Comparison of ENCODE assay signal across 16 cellular contexts in the genomic region with DNA sequence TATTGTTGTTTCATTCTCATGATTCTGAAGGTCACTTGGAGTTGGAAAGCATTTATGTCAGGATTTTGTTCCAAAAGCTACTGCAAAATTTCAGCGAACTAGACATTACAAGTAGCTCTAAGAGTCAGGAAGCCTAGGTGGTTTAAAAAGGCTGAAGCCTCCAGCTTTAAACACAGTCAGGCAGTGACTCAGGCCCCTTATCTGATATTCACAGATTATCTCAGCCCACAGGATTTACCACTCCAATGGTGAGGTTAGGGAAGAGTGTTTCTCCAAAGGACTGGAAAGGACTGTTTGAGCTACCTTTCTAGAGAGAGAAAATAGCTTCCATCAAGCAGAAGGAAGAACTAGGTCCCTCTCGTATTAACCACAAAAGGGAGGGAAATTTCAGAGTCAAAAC.
DNase-seq lines count a peak whose midpoint lies in the region; ATAC-seq and TF ChIP-seq lines count a peak whose summit lies in the region.
"Had no signal": no experiment of that assay in that cellular context is flagged by ENCODE, and none has a peak within 500 bp of the region (broad histone marks: within the 10 kb centered on the region; RNA-seq: fewer than 3 reads in every experiment).

No MANE protein-coding gene starts in this region.

- no peak overlapping the region for H3K4me3 Mint-ChIP-seq in CD8-positive, alpha-beta T cell
- H3K4me3 Mint-ChIP-seq: CD4-positive, alpha-beta T cell; H9 had no signal

- POLR2A ChIA-PET in CD8-positive, alpha-beta T cell (lab: Charles Lee), result no interaction called here

- no peaks in the 10 kb centered on the region for H3K79me2 ChIP-seq in hepatocyte

- H3K27ac ChIP-seq in hepatocyte, result no peak overlapping the region
- H3K27ac ChIP-seq in mesodermal cell (ENCODE audit: low read depth, low read length, severe bottlenecking), result peak overlapping the region; percentile 71
- no peak overlapping the region for H3K27ac ChIP-seq in CD8-positive, alpha-beta T cell (ENCODE audit: low read depth, low read length)
- H3K27ac ChIP-seq: 22Rv1, A549, C4-2B had no signal

- no peak overlapping the region for H2AFZ ChIP-seq in hepatocyte

- H3K36me3 ChIP-seq in hepatocyte (replicated peaks; ENCODE audit: insufficient read depth, low read depth) (no peaks in the 10 kb centered on the region), mesodermal cell (ENCODE audit: control insufficient read depth, insufficient read depth, low read length) (no peaks in the 10 kb centered on the region)
- no peaks in the 10 kb centered on the region for H3K36me3 ChIP-seq in CD8-positive, alpha-beta T cell (ENCODE audit: insufficient read depth, low read length)

- no peak overlapping the region for H3K27ac Mint-ChIP-seq in CD8-positive, alpha-beta T cell
- H3K27ac Mint-ChIP-seq: CD4-positive, alpha-beta T cell; H9 had no signal

- H3K27me3 ChIP-seq in hepatocyte, result no peaks in the 10 kb centered on the region
- no peaks in the 10 kb centered on the region for H3K27me3 ChIP-seq in CD8-positive, alpha-beta T cell (ENCODE audit: insufficient read depth, low read length)

- H3K9me3 ChIP-seq in hepatocyte (ENCODE audit: low read depth), result no peaks in the 10 kb centered on the region
- peaks cover 5% of the 10 kb centered on the region for H3K9me3 ChIP-seq in mesodermal cell (ENCODE audit: control insufficient read depth, low read length)
- H3K9me3 ChIP-seq in CD8-positive, alpha-beta T cell (ENCODE audit: low read length), result no peaks in the 10 kb centered on the region
- H3K9me3 ChIP-seq: A549 had no signal

- peaks cover 4% of the 10 kb centered on the region for H3K27me3 Mint-ChIP-seq in CD8-positive, alpha-beta T cell (ENCODE audit: low read depth)

- 34% methylated on average over 2 of the region's 2 CpGs for WGBS in hepatocyte (ENCODE audit: low lambda C conversion rate, missing lambda C conversion rate)
- WGBS in mesodermal cell (ENCODE audit: insufficient coverage in 2 of 2), 2 experiments, result 89 to 100% methylated on average over 1 to 2 of the region's 2 CpGs

- no peak overlapping the region for H3K4me2 ChIP-seq in hepatocyte
- H3K4me2 ChIP-seq: A549 had no signal

- H3K4me3 ChIP-seq in hepatocyte, result no peak overlapping the region
- no peak overlapping the region for H3K4me3 ChIP-seq in mesodermal cell (ENCODE audit: extremely low read depth, insufficient read depth, low read length, poor library complexity, severe bottlenecking)
- no peak overlapping the region for H3K4me3 ChIP-seq in CD8-positive, alpha-beta T cell (ENCODE audit: low read depth, low read length)
- H3K4me3 ChIP-seq: A549 had no signal

- peak; percentile 28 for DNase-seq in NCI-H82 (lab: John Stamatoyannopoulos, UW)
- DNase-seq in NCI-H82 treated with DMSO at 0.1 percent for 48 hours (lab: John Stamatoyannopoulos, UW; ENCODE audit: unreplicated experiment), result no peak
- peak; percentile 14 for DNase-seq in hepatocyte (ENCODE audit: low spot score)
- DNase-seq in CD8-positive, alpha-beta T cell, result no peak
- DNase-seq in amniotic stem cell (lab: John Stamatoyannopoulos, UW), result no peak
- DNase-seq: AML-193; CD4-positive, alpha-beta T cell; DMS153; DMS79; GF-D8; H9 had no signal

- no peak for TF ChIP-seq CTCF in hepatocyte (IDR thresholded peaks at IDR 0.05; ENCODE audit: poor library complexity)
- no peak for TF ChIP-seq CTCF in CD8-positive, alpha-beta T cell (IDR thresholded peaks at IDR 0.05)

- no peaks in the 10 kb centered on the region for H3K9me2 ChIP-seq in hepatocyte (replicated peaks; ENCODE audit: insufficient read depth)

- intact Hi-C loops in CD8-positive, alpha-beta T cell (cut with DNase I, micrococcal nuclease), result no loop called here

- CTCF ChIA-PET in CD8-positive, alpha-beta T cell (lab: Charles Lee), result interaction anchor here (0.6 to 1.1 kb wide), 2 partner anchors 11 to 24 kb away, joined by 3 read pairs; no protein-coding TSS in a partner anchor

- ATAC-seq in CD8-positive, alpha-beta T cell, result no peak
- no peak for ATAC-seq in HG02571 (IDR thresholded peaks at IDR 0.05; ENCODE audit: unreplicated experiment)
- ATAC-seq: A549 had no signal

- no peaks in the 10 kb centered on the region for H3K4me1 Mint-ChIP-seq in CD8-positive, alpha-beta T cell (ENCODE audit: low read depth)

- no peaks in the 10 kb centered on the region for H4K20me1 ChIP-seq in hepatocyte (ENCODE audit: insufficient read depth, poor library complexity, severe bottlenecking)

- no peaks in the 10 kb centered on the region for H3K36me3 Mint-ChIP-seq in CD8-positive, alpha-beta T cell

- H3K9me3 Mint-ChIP-seq in CD8-positive, alpha-beta T cell, result peaks cover 3% of the 10 kb centered on the region

- H3K4me1 ChIP-seq in hepatocyte (ENCODE audit: insufficient read depth) (no peaks in the 10 kb centered on the region), mesodermal cell (ENCODE audit: control insufficient read depth, insufficient read depth, low read length, poor library complexity, severe bottlenecking) (peaks cover 20% of the 10 kb centered on the region)
- no peaks in the 10 kb centered on the region for H3K4me1 ChIP-seq in CD8-positive, alpha-beta T cell (ENCODE audit: insufficient read depth, low read length)
- H3K4me1 ChIP-seq: A549 had no signal

Comparison
In these comparisons a context has a peak if more than half of its experiments do, and no peak if none do; other contexts are left out.
1. DNase-seq: peak in NCI-H82 (single experiment) and hepatocyte (single experiment); none in NCI-H82 treated with DMSO at 0.1 percent for 48 hours (single experiment), CD8-positive, alpha-beta T cell (0 of 7) and amniotic stem cell (single experiment).